Comparison of ENCODE assay signal across 8 cellular contexts in genomic region chr3:150546226-150547044, GRCh38. TPM values are rescaled to one million over a fixed set of nuclear protein-coding genes. Genes with fewer than 3 reads are reported as not detected.
A peak's percentile ranks its signal among the peaks of the same experiment; 100 is the strongest.
DNase-seq lines count a peak whose midpoint lies in the region; ATAC-seq, FAIRE-seq and TF ChIP-seq lines count a peak whose summit lies in the region.

TSS of gene EIF2A (plus strand) at chr3:150546787. CDS start at chr3:150546803, 16 bp downstream.
TSS of gene SERP1 (minus strand) at chr3:150546496. CDS start at chr3:150546135, 361 bp downstream.

- H3K27ac Mint-ChIP-seq in T-cell, result peak within 1 kb of the TSS; percentile 97 to 99

- TF ChIP-seq POLR2A in GM12891 (IDR thresholded peaks at IDR 0.05; ENCODE audit: low read depth, low read length) (peak; percentile 93), tibial nerve (IDR thresholded peaks at IDR 0.05) (peak; percentile 91 to 98)

- H3K27ac ChIP-seq in adipose tissue (ENCODE audit: low read depth, low read length) (peak within 1 kb of the TSS; percentile 95), cardiac muscle cell (peak within 1 kb of the TSS; percentile 97), parathyroid adenoma (peak within 1 kb of the TSS; percentile 98), tibial nerve (peak within 1 kb of the TSS; percentile 98 to 100 (median 98))

- peak; percentile 99 for TF ChIP-seq EP300 in tibial nerve (IDR thresholded peaks at IDR 0.05)

- H3K4me1 Mint-ChIP-seq in T-cell, result peaks cover 68 to 74% (median 70%) of the 10 kb centered on the region in 3 donors

- 0% methylated on average over 71 to 86 of the region's 86 CpGs for WGBS in adipose tissue, 3 donors
- 0 to 1% methylated on average over 59 to 68 of the region's 86 CpGs for WGBS in tibial nerve, 2 donors

- H3K9ac ChIP-seq in parathyroid adenoma, result peak within 1 kb of the TSS; percentile 97

- H3K9me3 ChIP-seq in cardiac muscle cell (ENCODE audit: low read depth) (no peaks in the 10 kb centered on the region), parathyroid adenoma (ENCODE audit: control insufficient read depth, low read length) (no peaks in the 10 kb centered on the region), tibial nerve (no peaks in the 10 kb centered on the region)

- FAIRE-seq in GM12891 (lab: Jason Lieb, UNC), result peak; percentile 99

- H3K4me3 Mint-ChIP-seq in T-cell, result peak within 1 kb of the TSS; percentile 94 to 95 (median 94)

- CTCF ChIA-PET in T-cell (lab: Charles Lee), result interaction anchor here in 1 of 2 donors (0.9 to 1.4 kb wide), 3 partner anchors 139 to 579 kb away, joined by 3 to 5 read pairs (median 3); partner anchors contain the start of gene TSC22D2

- no peaks in the 10 kb centered on the region for H3K9me3 Mint-ChIP-seq in T-cell

- H3K27me3 Mint-ChIP-seq in T-cell, result no peaks in the 10 kb centered on the region

- peaks cover 24% of the 10 kb centered on the region for H3K79me2 ChIP-seq in parathyroid adenoma

- H3K4me3 ChIP-seq in cardiac muscle cell (peak within 1 kb of the TSS; percentile 79), parathyroid adenoma (ENCODE audit: low read depth, low read length) (peak within 1 kb of the TSS; percentile 91), tibial nerve (peak within 1 kb of the TSS; percentile 85 to 97 (median 92))

- ATAC-seq in HG02840 (IDR thresholded peaks at IDR 0.05; ENCODE audit: low FRiP score, unreplicated experiment) (peak; percentile 94), T-cell (replicated peaks in 1 of 4) (peak; percentile 91 to 94 (median 92))

- H3K4me2 ChIP-seq in parathyroid adenoma (ENCODE audit: low read length), result peak within 1 kb of the TSS; percentile 82

- DNase-seq in GM12891 (ENCODE audit: insufficient read length, low spot score) (peak; percentile 72), NCI-H1436 treated with DMSO at 0.1 percent for 48 hours (lab: John Stamatoyannopoulos, UW) (peak; percentile 95), T-cell (peak; percentile 97 to 100 (median 99)), cardiac muscle cell (ENCODE audit: low read depth in 1 of 2, low spot score in 1 of 2) (peak; percentile 99), tibial nerve (ENCODE audit: low spot score in 2 of 2) (peak; percentile 93 to 96)

- H3K4me1 ChIP-seq in cardiac muscle cell (ENCODE audit: low read depth), result peaks cover 16% of the 10 kb centered on the region
- H3K4me1 ChIP-seq in parathyroid adenoma, result peaks cover 6% of the 10 kb centered on the region
- H3K4me1 ChIP-seq in tibial nerve, result peaks cover 4 to 74% (median 13%) of the 10 kb centered on the region in 4 donors

- H3K36me3 Mint-ChIP-seq in T-cell, result peaks cover 16% of the 10 kb centered on the region

- no peaks in the 10 kb centered on the region for H3K27me3 ChIP-seq in cardiac muscle cell
- no peaks in the 10 kb centered on the region for H3K27me3 ChIP-seq in parathyroid adenoma (ENCODE audit: control insufficient read depth, insufficient read depth, low read length)
- no peaks in the 10 kb centered on the region for H3K27me3 ChIP-seq in tibial nerve

- peak within 1 kb of the TSS; percentile 97 for H2AFZ ChIP-seq in parathyroid adenoma

- TF ChIP-seq CTCF in cardiac muscle cell (IDR thresholded peaks at IDR 0.05; ENCODE audit: low read depth, low read length) (no peak), parathyroid adenoma (IDR thresholded peaks at IDR 0.05) (no peak), tibial nerve (IDR thresholded peaks at IDR 0.05) (peak in 1 of 5 experiments; percentile 55)

- POLR2A ChIA-PET in T-cell (lab: Charles Lee), result interaction anchor here (0.6 to 4.8 kb wide), 9 partner anchors 56 to 218 kb away, joined by 3 to 27 read pairs (median 4); partner anchors contain the start of genes ERICH6 (in 1 of the 2), SELENOT (in 1 of the 2), SIAH2 (in 1 of the 2) and TSC22D2 (in 1 of the 2)

- H3K36me3 ChIP-seq in cardiac muscle cell, result peaks cover 15% of the 10 kb centered on the region
- no peaks in the 10 kb centered on the region for H3K36me3 ChIP-seq in parathyroid adenoma (ENCODE audit: control insufficient read depth, insufficient read depth, low read length)
- peaks cover 0 to 3% (median 0%) of the 10 kb centered on the region in 3 donors for H3K36me3 ChIP-seq in tibial nerve

TF ChIP-seq in GM12891, 5 proteins besides CTCF, POLR2A, EP300 and RAD21:
- TF ChIP-seq PAX5 (IDR thresholded peaks at IDR 0.05; ENCODE audit: insufficient read depth, low read length, severe bottlenecking), result peak; percentile 86
- TF ChIP-seq TAF1 (IDR thresholded peaks at IDR 0.05; ENCODE audit: low read depth, low read length), result peak; percentile 78
- peak; percentile 50 for TF ChIP-seq SPI1 (IDR thresholded peaks at IDR 0.05; ENCODE audit: low read depth, low read length)
- peak; percentile 95 for TF ChIP-seq POLR2AphosphoS5 (IDR thresholded peaks at IDR 0.05; ENCODE audit: low read depth, low read length)
- TF ChIP-seq POU2F2 (IDR thresholded peaks at IDR 0.05; ENCODE audit: low read depth, low read length), result peak; percentile 19; the same call in 1 of the 2 replicates

RNA-seq across cellular contexts. Expression of gene EIF2A, which starts in this region (rescaled TPM):
- polyA plus RNA-seq in GM12891 (2012; ENCODE audit: low read depth, missing spikeins), result 103 TPM
- total RNA-seq in T-cell (100 to 1,000 TPM in 3 of 5 donors, 10 to 100 TPM in 2; 81.5 to 126 (median 100) TPM), cardiac muscle cell (49.5 and 59.5 TPM in 2 replicates), tibial nerve (100 to 1,000 TPM in 2 of 4 donors, 10 to 100 TPM in 2; 84.7 to 103 (median 100) TPM)
- polyA plus RNA-seq in adipose tissue (10 to 100 TPM; 66.7 to 85.1 (median 77.2) TPM), cardiac muscle cell (40.5 and 48.6 TPM in 2 replicates)

RNA-seq across cellular contexts. Expression of gene SERP1, which starts in this region (rescaled TPM):
- polyA plus RNA-seq in GM12891 (2012; ENCODE audit: low read depth, missing spikeins), result 76.3 TPM
- total RNA-seq in T-cell (100 to 1,000 TPM; 109 to 134 (median 123) TPM), cardiac muscle cell (208 and 252 TPM in 2 replicates), tibial nerve (100 to 1,000 TPM; 377 to 593 (median 447) TPM)
- polyA plus RNA-seq in adipose tissue (100 to 1,000 TPM in 2 of 3 donors, 10 to 100 TPM in 1; 82.4 to 281 (median 129) TPM), cardiac muscle cell (73.4 and 76.0 TPM in 2 replicates)

Comparison
In these comparisons a context has a peak if more than half of its experiments do, and no peak if none do; other contexts are left out.
1. Peak in every context shown above with its lines: DNase-seq, ATAC-seq, H3K4me3 ChIP-seq and H3K27ac ChIP-seq.